Comparison of ENCODE assay signal across 30 cellular contexts in genomic region chr14:63027719-63028118, GRCh38. TPM values are rescaled to one million over a fixed set of nuclear protein-coding genes. Genes with fewer than 3 reads are reported as not detected.
"Had no signal": no experiment of that assay in that cellular context is flagged by ENCODE, and none has a peak within 500 bp of the region (broad histone marks: within the 10 kb centered on the region; RNA-seq: fewer than 3 reads in every experiment).

No MANE protein-coding gene starts in this region.

- H3K9me3 ChIP-seq: ascending aorta had no signal

- H3K4me3 ChIP-seq: ascending aorta had no signal

- DNase-seq: activated B cell treated with CpG ODN at 0.5 μM for 24 hours; activated CD4-positive, alpha-beta memory T cell treated with anti-CD3 and anti-CD28 coated beads for 36 hours; activated CD4-positive, alpha-beta T cell treated with anti-CD3 and anti-CD28 coated beads for 4 hours; activated CD4-positive, alpha-beta T cell treated with anti-CD3 and anti-CD28 coated beads, Interleukin-2, amount 10 ng/mL, durations not matched to agents 24 days and 14 days; activated CD4-positive, alpha-beta T cell treated with anti-CD3 and anti-CD28 coated beads, Interleukin-2, amount 50 U/mL, for 1 hour; activated CD4-positive, alpha-beta T cell treated with anti-CD3 and anti-CD28 coated beads, Interleukin-2, amount 50 U/mL, for 4 hours; activated CD4-positive, CD25-positive, alpha-beta regulatory T cell treated with anti-CD3 and anti-CD28 coated beads, Interleukin-2, amount 50 U/mL, for 72 hours; activated CD8-positive, alpha-beta memory T cell treated with anti-CD3 and anti-CD28 coated beads, Interleukin-2, amount 50 U/mL, for 4 hours; activated CD8-positive, alpha-beta T cell treated with anti-CD3 and anti-CD28 coated beads for 36 hours; activated effector memory CD4-positive, alpha-beta T cell treated with Interleukin-2 at 50 U/mL for 16 hours; activated gamma-delta T cell; activated naive CD4-positive, alpha-beta T cell treated with anti-CD3 and anti-CD28 coated beads, Interleukin-2, amount 10 ng/mL, durations not matched to agents 7 days and 5 days; activated naive CD4-positive, alpha-beta T cell treated with Interleukin-2 at 50 U/mL for 16 hours; activated naive CD8-positive, alpha-beta T cell treated with anti-CD3 and anti-CD28 coated beads, Interleukin-2, amount 10 ng/mL, durations not matched to agents 7 days and 5 days; activated naive CD8-positive, alpha-beta T cell treated with anti-CD3 and anti-CD28 coated beads, Interleukin-2, amount 50 U/mL, for 24 hours; activated T-cell treated with anti-CD3 and anti-CD28 coated beads for 4 hours; activated T-cell treated with anti-CD3 and anti-CD28 coated beads, Interleukin-2, amount 50 U/mL, for 1 hour; activated T-cell treated with anti-CD3 and anti-CD28 coated beads, Interleukin-2, amount 50 U/mL, for 48 hours; amygdala; anterior cingulate cortex; central memory CD4-positive, alpha-beta T cell; T-helper 1 cell; T-helper 2 cell; T-helper 9 cell had no signal

- ATAC-seq: activated CD8-positive, alpha-beta T cell treated with anti-CD3 and anti-CD28 coated beads for 36 hours; activated naive CD8-positive, alpha-beta T cell treated with anti-CD3 and anti-CD28 coated beads, Interleukin-2, amount 50 U/mL, for 24 hours had no signal

- H3K27me3 ChIP-seq: ascending aorta had no signal

- H3K4me1 ChIP-seq: ascending aorta had no signal

- FAIRE-seq: TTC549 had no signal

- H3K36me3 ChIP-seq: ascending aorta had no signal

- H3K27ac ChIP-seq: ascending aorta, VCaP had no signal

RNA-seq across cellular contexts. Expression of gene KCNH5, which starts 17.5 kb away (rescaled TPM):
- total RNA-seq: activated B cell treated with CpG ODN at 0.5 μM for 24 hours; activated CD4-positive, alpha-beta memory T cell treated with anti-CD3 and anti-CD28 coated beads for 36 hours; activated CD4-positive, alpha-beta T cell treated with anti-CD3 and anti-CD28 coated beads, Interleukin-2, amount 10 ng/mL, durations not matched to agents 24 days and 14 days; activated CD8-positive, alpha-beta memory T cell treated with anti-CD3 and anti-CD28 coated beads for 36 hours; activated CD8-positive, alpha-beta T cell treated with anti-CD3 and anti-CD28 coated beads for 36 hours; activated naive CD8-positive, alpha-beta T cell treated with anti-CD3 and anti-CD28 coated beads, Interleukin-2, amount 10 ng/mL, durations not matched to agents 7 days and 5 days; activated T-helper 2 cell treated with anti-CD3 and anti-CD28 coated beads, Interferon-gamma antibody, Interleukin-2, Interleukin-4, amounts not matched to agents 10 μg/mL and 5 μg/mL and 100 μg/mL, durations not matched to agents 14 hours and 24 hours and 36 hours; ascending aorta; cardiac septum had no signal
